32 cellular contexts compared by ENCODE assay signal in the genomic region with DNA sequence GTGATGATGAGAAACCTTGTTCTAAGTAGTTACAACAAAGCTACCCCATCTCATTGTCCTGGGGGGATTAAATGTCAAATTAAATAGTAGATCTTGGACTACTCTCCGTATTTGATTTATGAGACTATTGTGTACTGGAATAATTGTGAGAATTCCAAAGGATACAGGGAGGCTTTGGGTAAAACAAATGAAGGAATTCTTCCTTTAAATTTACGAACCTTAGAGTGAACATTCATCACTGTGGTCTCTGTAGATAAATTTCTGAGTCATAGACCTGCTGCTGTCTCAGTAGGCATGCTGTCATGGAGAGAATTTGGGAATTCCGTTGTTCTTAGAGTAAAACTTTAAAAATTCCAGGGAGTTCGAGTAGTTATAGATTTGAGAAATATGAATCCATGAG.
"Had no signal": no experiment of that assay in that cellular context is flagged by ENCODE, and none has a peak within 500 bp of the region (broad histone marks: within the 10 kb centered on the region; RNA-seq: fewer than 3 reads in every experiment).

No MANE protein-coding gene starts in this region.

- H3K27me3 ChIP-seq: adrenal gland, brain microvascular endothelial cell, heart left ventricle, neutrophil, ovary, sigmoid colon, upper lobe of left lung had no signal

- H3K9me3 ChIP-seq: adrenal gland, heart left ventricle, neutrophil, ovary, sigmoid colon, upper lobe of left lung had no signal

- H3K4me3 Mint-ChIP-seq: activated CD4-positive, alpha-beta memory T cell treated with anti-CD3 and anti-CD28 coated beads for 36 hours; activated CD4-positive, alpha-beta T cell treated with anti-CD3 and anti-CD28 coated beads, Interleukin-2, amount 10 ng/mL, durations not matched to agents 24 days and 14 days; activated naive CD4-positive, alpha-beta T cell treated with anti-CD3 and anti-CD28 coated beads for 36 hours; activated naive CD8-positive, alpha-beta T cell treated with anti-CD3 and anti-CD28 coated beads for 36 hours; activated T-helper 1 cell treated with anti-CD3 and anti-CD28 coated beads, Interleukin-12 subunit alpha, Interleukin-12 subunit beta, Interleukin-2, Interleukin-4 antibody, amounts not matched to agents 30 ng/mL and 10 ng/mL and 1 ng/mL, durations not matched to agents 14 hours and 24 hours and 36 hours; effector memory CD8-positive, alpha-beta T cell; nephron; stimulated activated effector memory CD8-positive, alpha-beta T cell treated with anti-CD3 and anti-CD28 coated beads, Interleukin-12 subunit alpha, Interleukin-12 subunit beta, amount 100 ng/mL, for 72 hours; stimulated activated naive CD8-positive, alpha-beta T cell treated with anti-CD3 and anti-CD28 coated beads, Interleukin-15, Interleukin-2, amounts not matched to agents 100 ng/mL and 50 ng/mL, for 24 hours; T-helper 17 cell had no signal

- FAIRE-seq: small intestine had no signal

- H3K4me1 Mint-ChIP-seq: activated CD4-positive, alpha-beta T cell treated with anti-CD3 and anti-CD28 coated beads, Interleukin-2, amount 10 ng/mL, durations not matched to agents 24 days and 14 days; activated naive CD8-positive, alpha-beta T cell treated with anti-CD3 and anti-CD28 coated beads for 36 hours; nephron; stimulated activated effector memory CD8-positive, alpha-beta T cell treated with anti-CD3 and anti-CD28 coated beads, Interleukin-12 subunit alpha, Interleukin-12 subunit beta, amount 100 ng/mL, for 72 hours; T-helper 17 cell had no signal

- H3K4me1 ChIP-seq: adrenal gland, heart left ventricle, left ventricle myocardium inferior, sigmoid colon, upper lobe of left lung had no signal

- ATAC-seq: effector memory CD8-positive, alpha-beta T cell; heart left ventricle; T-helper 17 cell had no signal

- DNase-seq: activated CD4-positive, alpha-beta memory T cell treated with anti-CD3 and anti-CD28 coated beads for 36 hours; activated CD4-positive, alpha-beta T cell treated with anti-CD3 and anti-CD28 coated beads, Interleukin-2, amount 10 ng/mL, durations not matched to agents 24 days and 14 days; activated CD4-positive, CD25-positive, alpha-beta regulatory T cell treated with anti-CD3 and anti-CD28 coated beads, Interleukin-2, amount 50 U/mL, for 72 hours; activated CD8-positive, alpha-beta memory T cell treated with anti-CD3 and anti-CD28 coated beads, Interleukin-2, amount 50 U/mL, for 4 hours; activated effector memory CD4-positive, alpha-beta T cell treated with anti-CD3 and anti-CD28 coated beads, Interleukin-2, amount 50 U/mL, for 16 hours; activated naive CD4-positive, alpha-beta T cell treated with anti-CD3 and anti-CD28 coated beads for 36 hours; activated naive CD8-positive, alpha-beta T cell treated with anti-CD3 and anti-CD28 coated beads for 36 hours; activated T-cell treated with anti-CD3 and anti-CD28 coated beads, Interleukin-2, amount 50 U/mL, for 1 hour; adrenal gland; aorta; brain microvascular endothelial cell; caudate nucleus; cortex of kidney; effector memory CD8-positive, alpha-beta T cell; heart left ventricle; hypothalamus; left ventricle myocardium inferior; ovary; retina; sigmoid colon; small intestine; stimulated activated CD4-positive, alpha-beta T cell treated with anti-CD3 and anti-CD28 coated beads, Interleukin-4, amount 100 ng/mL, for 24 hours; T-helper 17 cell; T1000; upper lobe of left lung had no signal

- H3K27me3 Mint-ChIP-seq: activated CD4-positive, alpha-beta memory T cell treated with anti-CD3 and anti-CD28 coated beads for 36 hours; activated CD4-positive, alpha-beta T cell treated with anti-CD3 and anti-CD28 coated beads, Interleukin-2, amount 10 ng/mL, durations not matched to agents 24 days and 14 days; activated naive CD8-positive, alpha-beta T cell treated with anti-CD3 and anti-CD28 coated beads for 36 hours; effector memory CD8-positive, alpha-beta T cell; stimulated activated naive CD8-positive, alpha-beta T cell treated with anti-CD3 and anti-CD28 coated beads, Interleukin-15, Interleukin-2, amounts not matched to agents 100 ng/mL and 50 ng/mL, for 24 hours; T-helper 17 cell had no signal

- H3K36me3 ChIP-seq: adrenal gland, brain microvascular endothelial cell, heart left ventricle, left ventricle myocardium inferior, neutrophil, ovary, sigmoid colon, upper lobe of left lung had no signal

- H3K27ac Mint-ChIP-seq: activated CD4-positive, alpha-beta memory T cell treated with anti-CD3 and anti-CD28 coated beads for 36 hours; activated CD4-positive, alpha-beta T cell treated with anti-CD3 and anti-CD28 coated beads, Interleukin-2, amount 10 ng/mL, durations not matched to agents 24 days and 14 days; activated naive CD4-positive, alpha-beta T cell treated with anti-CD3 and anti-CD28 coated beads for 36 hours; activated naive CD8-positive, alpha-beta T cell treated with anti-CD3 and anti-CD28 coated beads for 36 hours; activated T-helper 1 cell treated with anti-CD3 and anti-CD28 coated beads, Interleukin-12 subunit alpha, Interleukin-12 subunit beta, Interleukin-2, Interleukin-4 antibody, amounts not matched to agents 30 ng/mL and 10 ng/mL and 1 ng/mL, durations not matched to agents 14 hours and 24 hours and 36 hours; effector memory CD8-positive, alpha-beta T cell; nephron; progenitor cell of endocrine pancreas; stimulated activated effector memory CD8-positive, alpha-beta T cell treated with anti-CD3 and anti-CD28 coated beads, Interleukin-12 subunit alpha, Interleukin-12 subunit beta, amount 100 ng/mL, for 72 hours; stimulated activated naive CD8-positive, alpha-beta T cell treated with anti-CD3 and anti-CD28 coated beads, Interleukin-15, Interleukin-2, amounts not matched to agents 100 ng/mL and 50 ng/mL, for 24 hours; T-helper 17 cell had no signal

- H3K4me3 ChIP-seq: adrenal gland, heart left ventricle, left ventricle myocardium inferior, lung, ovary, sigmoid colon, upper lobe of left lung had no signal

- H3K36me3 Mint-ChIP-seq: activated CD4-positive, alpha-beta memory T cell treated with anti-CD3 and anti-CD28 coated beads for 36 hours; activated naive CD8-positive, alpha-beta T cell treated with anti-CD3 and anti-CD28 coated beads for 36 hours; stimulated activated effector memory CD8-positive, alpha-beta T cell treated with anti-CD3 and anti-CD28 coated beads, Interleukin-12 subunit alpha, Interleukin-12 subunit beta, amount 100 ng/mL, for 72 hours had no signal

- H3K9me3 Mint-ChIP-seq: nephron had no signal

- H3K27ac ChIP-seq: adrenal gland, brain microvascular endothelial cell, heart left ventricle, left ventricle myocardium inferior, neutrophil, ovary, sigmoid colon, upper lobe of left lung had no signal
